Comparison of ENCODE assay signal across 15 cellular contexts in genomic region chr15:101179341-101180153, GRCh38.
DNase-seq lines count a peak whose midpoint lies in the region; ATAC-seq and TF ChIP-seq lines count a peak whose summit lies in the region.
"Had no signal": no experiment of that assay in that cellular context is flagged by ENCODE, and none has a peak within 500 bp of the region (broad histone marks: within the 10 kb centered on the region; RNA-seq: fewer than 3 reads in every experiment).

No MANE protein-coding gene starts in this region.

- H3K4me1 ChIP-seq in upper lobe of left lung, result peaks cover 37 to 67% (median 53%) of the 10 kb centered on the region in 4 donors

- WGBS in upper lobe of left lung, 2 donors, result 84 to 86% methylated on average over 15 to 21 of the region's 21 CpGs

- TF ChIP-seq CTCF in upper lobe of left lung (IDR thresholded peaks at IDR 0.05), result no peak

- no peak for ATAC-seq in upper lobe of left lung (ENCODE audit: low FRiP score in 2 of 2)
- ATAC-seq in GM18867 (IDR thresholded peaks at IDR 0.05; ENCODE audit: unreplicated experiment), result no peak
- ATAC-seq: GM12878, K562 had no signal

- DNase-seq in activated naive CD4-positive, alpha-beta T cell treated with anti-CD3 and anti-CD28 coated beads for 36 hours, result no peak
- DNase-seq in activated naive CD8-positive, alpha-beta T cell treated with anti-CD3 and anti-CD28 coated beads for 36 hours, result no peak
- DNase-seq in hepatic stellate cell (ENCODE audit: low spot score) (peak; percentile 75), upper lobe of left lung (peak in 1 of 2 donors; percentile 65), NCI-H146 (lab: John Stamatoyannopoulos, UW) (no peak), NCI-H187 treated with DMSO at 0.1 percent for 48 hours (lab: John Stamatoyannopoulos, UW) (no peak)
- DNase-seq: NCI-H2171 treated with DMSO at 0.1 percent for 48 hours; SHP77; stimulated activated CD4-positive, alpha-beta T cell treated with anti-CD3 and anti-CD28 coated beads, Interleukin-4, amount 100 ng/mL, for 1 hour; thyroid gland had no signal

- H3K27me3 Mint-ChIP-seq in activated naive CD4-positive, alpha-beta T cell treated with anti-CD3 and anti-CD28 coated beads, Interleukin-2, amount 50 U/mL, for 24 hours, result no peaks in the 10 kb centered on the region
- H3K27me3 Mint-ChIP-seq in activated naive CD4-positive, alpha-beta T cell treated with anti-CD3 and anti-CD28 coated beads for 36 hours (ENCODE audit: low read depth), result no peaks in the 10 kb centered on the region
- no peaks in the 10 kb centered on the region for H3K27me3 Mint-ChIP-seq in activated naive CD8-positive, alpha-beta T cell treated with anti-CD3 and anti-CD28 coated beads for 36 hours

- H3K4me3 ChIP-seq in upper lobe of left lung, result no peak overlapping the region
- H3K4me3 ChIP-seq: GM12878, K562, thyroid gland had no signal

- H3K4me1 Mint-ChIP-seq in activated naive CD4-positive, alpha-beta T cell treated with anti-CD3 and anti-CD28 coated beads, Interleukin-2, amount 50 U/mL, for 24 hours, result peaks cover 61% of the 10 kb centered on the region
- H3K4me1 Mint-ChIP-seq in activated naive CD4-positive, alpha-beta T cell treated with anti-CD3 and anti-CD28 coated beads for 36 hours (ENCODE audit: low read depth), result peaks cover 44% of the 10 kb centered on the region
- peaks cover 50% of the 10 kb centered on the region for H3K4me1 Mint-ChIP-seq in activated naive CD8-positive, alpha-beta T cell treated with anti-CD3 and anti-CD28 coated beads for 36 hours

- no peak for TF ChIP-seq POLR2A in upper lobe of left lung (IDR thresholded peaks at IDR 0.05)

- H3K9me3 ChIP-seq in upper lobe of left lung, result peaks cover 0 to 3% (median 0%) of the 10 kb centered on the region in 4 donors
- H3K9me3 ChIP-seq: thyroid gland had no signal

- intact Hi-C loops in activated naive CD4-positive, alpha-beta T cell treated with anti-CD3 and anti-CD28 coated beads for 36 hours (cut with micrococcal nuclease), result no loop called here

- H3K4me3 Mint-ChIP-seq in activated naive CD4-positive, alpha-beta T cell treated with anti-CD3 and anti-CD28 coated beads, Interleukin-2, amount 50 U/mL, for 24 hours, result no peak overlapping the region
- no peak overlapping the region for H3K4me3 Mint-ChIP-seq in activated naive CD4-positive, alpha-beta T cell treated with anti-CD3 and anti-CD28 coated beads for 36 hours
- H3K4me3 Mint-ChIP-seq in activated naive CD8-positive, alpha-beta T cell treated with anti-CD3 and anti-CD28 coated beads for 36 hours, result no peak overlapping the region

- CTCF ChIA-PET in activated naive CD4-positive, alpha-beta T cell treated with anti-CD3 and anti-CD28 coated beads for 36 hours (lab: Charles Lee), result no interaction called here

- H3K27me3 ChIP-seq in upper lobe of left lung, result no peaks in the 10 kb centered on the region
- H3K27me3 ChIP-seq: thyroid gland had no signal

- H3K36me3 Mint-ChIP-seq in activated naive CD4-positive, alpha-beta T cell treated with anti-CD3 and anti-CD28 coated beads, Interleukin-2, amount 50 U/mL, for 24 hours, result peaks cover 41% of the 10 kb centered on the region
- peaks cover 38% of the 10 kb centered on the region for H3K36me3 Mint-ChIP-seq in activated naive CD4-positive, alpha-beta T cell treated with anti-CD3 and anti-CD28 coated beads for 36 hours (ENCODE audit: low read depth)
- peaks cover 57% of the 10 kb centered on the region for H3K36me3 Mint-ChIP-seq in activated naive CD8-positive, alpha-beta T cell treated with anti-CD3 and anti-CD28 coated beads for 36 hours

- H3K27ac ChIP-seq in upper lobe of left lung, result peak overlapping the region; percentile 14 to 45 (median 34)
- H3K27ac ChIP-seq: C4-2B, thyroid gland had no signal

- peak overlapping the region; percentile 14 for H3K27ac Mint-ChIP-seq in activated naive CD4-positive, alpha-beta T cell treated with anti-CD3 and anti-CD28 coated beads, Interleukin-2, amount 50 U/mL, for 24 hours
- H3K27ac Mint-ChIP-seq in activated naive CD4-positive, alpha-beta T cell treated with anti-CD3 and anti-CD28 coated beads for 36 hours, result no peak overlapping the region
- H3K27ac Mint-ChIP-seq in activated naive CD8-positive, alpha-beta T cell treated with anti-CD3 and anti-CD28 coated beads for 36 hours, result peak overlapping the region; percentile 1

- TF ChIP-seq EP300 in upper lobe of left lung (IDR thresholded peaks at IDR 0.05), result no peak

- H3K36me3 ChIP-seq in upper lobe of left lung, result peaks cover 2 to 23% (median 12%) of the 10 kb centered on the region in 4 donors

- H3K9me3 Mint-ChIP-seq in activated naive CD4-positive, alpha-beta T cell treated with anti-CD3 and anti-CD28 coated beads, Interleukin-2, amount 50 U/mL, for 24 hours, result no peaks in the 10 kb centered on the region
- no peaks in the 10 kb centered on the region for H3K9me3 Mint-ChIP-seq in activated naive CD4-positive, alpha-beta T cell treated with anti-CD3 and anti-CD28 coated beads for 36 hours
- no peaks in the 10 kb centered on the region for H3K9me3 Mint-ChIP-seq in activated naive CD8-positive, alpha-beta T cell treated with anti-CD3 and anti-CD28 coated beads for 36 hours
